20 cellular contexts compared by ENCODE assay signal in the genomic region with DNA sequence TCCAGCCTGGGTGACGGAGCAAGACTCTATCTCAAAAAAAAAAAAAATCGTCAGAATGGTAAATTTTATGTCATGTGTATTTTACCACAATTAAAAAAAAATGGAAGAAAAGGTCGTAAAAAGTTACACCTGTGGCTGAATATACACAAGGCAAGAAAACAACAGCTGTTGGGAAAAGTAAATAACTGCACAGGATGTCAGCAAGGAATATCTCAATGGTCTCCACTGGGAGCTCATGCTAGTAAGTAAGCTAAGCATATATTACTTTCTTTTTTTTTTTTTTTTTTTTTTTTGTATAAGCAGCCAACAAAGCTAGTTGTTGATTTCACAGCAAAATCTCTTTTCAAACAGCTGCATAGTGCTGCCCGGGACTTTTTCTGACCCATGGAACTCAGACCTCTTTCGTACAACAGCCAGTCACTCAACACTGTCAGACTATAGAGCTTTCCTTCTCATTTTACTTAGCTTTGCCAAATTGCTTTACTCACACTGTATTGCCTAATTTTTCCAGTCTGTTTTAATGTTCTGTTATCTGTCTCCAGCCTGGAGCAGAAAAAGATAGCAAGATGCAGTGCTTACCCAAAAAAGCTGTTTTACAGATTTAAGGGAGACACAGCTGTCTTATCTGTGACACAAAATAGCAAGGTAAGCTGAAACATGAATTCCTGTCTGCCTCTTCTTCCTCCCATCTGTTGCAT.
A peak's percentile ranks its signal among the peaks of the same experiment; 100 is the strongest.
DNase-seq lines count a peak whose midpoint lies in the region; ATAC-seq and TF ChIP-seq lines count a peak whose summit lies in the region.
"Had no signal": no experiment of that assay in that cellular context is flagged by ENCODE, and none has a peak within 500 bp of the region (broad histone marks: within the 10 kb centered on the region; RNA-seq: fewer than 3 reads in every experiment).

No MANE protein-coding gene starts in this region.

- TF ChIP-seq EP300 in gastroesophageal sphincter (IDR thresholded peaks at IDR 0.05): no peak

- H3K36me3 ChIP-seq in adipocyte (ENCODE audit: control insufficient read depth, insufficient read depth, low read length, severe bottlenecking): no peaks in the 10 kb centered on the region
- no peaks in the 10 kb centered on the region for H3K36me3 ChIP-seq in gastroesophageal sphincter
- H3K36me3 ChIP-seq: colonic mucosa, esophagus squamous epithelium, neutrophil had no signal

- H3K27me3 ChIP-seq in adipocyte (replicated peaks; ENCODE audit: control insufficient read depth, insufficient read depth, low read length) (no peaks in the 10 kb centered on the region), gastroesophageal sphincter (no peaks in the 10 kb centered on the region)
- H3K27me3 ChIP-seq: colonic mucosa, neutrophil had no signal

- no peak for TF ChIP-seq POLR2A in gastroesophageal sphincter (IDR thresholded peaks at IDR 0.05)

- peak; percentile 97 for ATAC-seq in Right ventricle myocardium inferior
- ATAC-seq in gastroesophageal sphincter: peak; percentile 46
- no peak for ATAC-seq in HG02798 (IDR thresholded peaks at IDR 0.05; ENCODE audit: poor library complexity, unreplicated experiment)
- no peak for ATAC-seq in HG02588 (IDR thresholded peaks at IDR 0.05; ENCODE audit: unreplicated experiment)
- ATAC-seq: activated naive CD8-positive, alpha-beta T cell treated with anti-CD3 and anti-CD28 coated beads, Interleukin-2, amount 50 U/mL, for 24 hours; activated T-cell treated with anti-CD3 and anti-CD28 coated beads, Interleukin-2, amount 50 U/mL, for 72 hours had no signal

- TF ChIP-seq CTCF in gastroesophageal sphincter (IDR thresholded peaks at IDR 0.05): no peak

- H3K9ac ChIP-seq in adipocyte (ENCODE audit: low read length): peak overlapping the region; percentile 17

- H3K4me1 ChIP-seq in adipocyte (ENCODE audit: control insufficient read depth, insufficient read depth, low read length) (peaks cover 3% of the 10 kb centered on the region), gastroesophageal sphincter (no peaks in the 10 kb centered on the region)
- H3K4me1 ChIP-seq: colonic mucosa, esophagus squamous epithelium had no signal

- H3K9me3 ChIP-seq in adipocyte (ENCODE audit: control insufficient read depth, low read length): no peaks in the 10 kb centered on the region
- H3K9me3 ChIP-seq in gastroesophageal sphincter: no peaks in the 10 kb centered on the region
- H3K9me3 ChIP-seq: colonic mucosa, esophagus squamous epithelium, neutrophil had no signal

- intact Hi-C loops in Right ventricle myocardium inferior (cut with DNase I) (no loop called here), cardiac septum (cut with DNase I) (no loop called here)

- no peak overlapping the region for H3K27ac ChIP-seq in gastroesophageal sphincter
- H3K27ac ChIP-seq: colonic mucosa, esophagus squamous epithelium, neutrophil, skin epidermis had no signal

- no peak for DNase-seq in Right ventricle myocardium inferior (ENCODE audit: missing footprints)
- no peak for DNase-seq in cardiac septum (ENCODE audit: low spot score)
- peak; percentile 9 for DNase-seq in adipocyte (ENCODE audit: low read depth)
- no peak for DNase-seq in iPS-NIHi11 (ENCODE audit: low spot score)
- DNase-seq in NCI-H2107 (lab: John Stamatoyannopoulos, UW): no peak
- DNase-seq: ACHN; activated naive CD8-positive, alpha-beta T cell treated with anti-CD3 and anti-CD28 coated beads, Interleukin-2, amount 50 U/mL, for 24 hours; activated T-cell treated with anti-CD3 and anti-CD28 coated beads, Interleukin-2, amount 50 U/mL, for 72 hours; colonic mucosa; esophagus squamous epithelium; GF-D8; NCI-H1092; NCI-H446; stimulated activated naive CD4-positive, alpha-beta T cell treated with Interleukin-2 at 50 U/mL for 16 hours; T1000 had no signal

- 51 to 82% methylated on average over 5 of the region's 5 CpGs for WGBS in gastroesophageal sphincter (ENCODE audit: low coverage in 1 of 2), 2 donors

- peak overlapping the region; percentile 42 for H3K4me3 ChIP-seq in adipocyte (ENCODE audit: low read length)
- no peak overlapping the region for H3K4me3 ChIP-seq in gastroesophageal sphincter
- H3K4me3 ChIP-seq: colonic mucosa, esophagus squamous epithelium, skin epidermis had no signal

Comparison
In these comparisons a context has a peak if more than half of its experiments do, and no peak if none do; other contexts are left out.
1. ATAC-seq: peak in Right ventricle myocardium inferior (single experiment) and gastroesophageal sphincter (single experiment); none in HG02798 (single experiment) and HG02588 (single experiment).